Comparison of ENCODE assay signal across 20 cellular contexts in genomic region chr4:20319785-20320184, GRCh38.
"Had no signal": no experiment of that assay in that cellular context is flagged by ENCODE, and none has a peak within 500 bp of the region (broad histone marks: within the 10 kb centered on the region; RNA-seq: fewer than 3 reads in every experiment).

No MANE protein-coding gene starts in this region.

- H3K4me1 ChIP-seq: body of pancreas, parathyroid adenoma had no signal

- H3K4me3 ChIP-seq: body of pancreas, left lung, sigmoid colon, spleen, tibial artery had no signal

- DNase-seq: activated CD4-positive, alpha-beta T cell treated with anti-CD3 and anti-CD28 coated beads for 36 hours; activated CD8-positive, alpha-beta T cell treated with anti-CD3 and anti-CD28 coated beads for 36 hours; activated naive CD4-positive, alpha-beta T cell; activated naive CD8-positive, alpha-beta T cell treated with anti-CD3 and anti-CD28 coated beads for 36 hours; activated T-cell treated with anti-CD3 and anti-CD28 coated beads, Interleukin-2, amount 50 U/mL, for 1 hour; amygdala; body of pancreas; cortex of kidney; effector CD4-positive, alpha-beta T cell; hippocampal formation; left lung; sigmoid colon; spleen; stimulated activated CD4-positive, alpha-beta T cell treated with anti-CD3 and anti-CD28 coated beads, Interleukin-4, amount 100 ng/mL, for 4 hours; tibial artery had no signal

- H3K36me3 Mint-ChIP-seq: activated naive CD8-positive, alpha-beta T cell treated with anti-CD3 and anti-CD28 coated beads for 36 hours; stimulated activated memory B cell treated with anti-CD40 and anti-IgM and Interleukin-4, amounts not matched to agents 10 μg/mL and 1 μg/mL and 100 μg/mL, for 72 hours had no signal

- H3K27ac Mint-ChIP-seq: activated CD4-positive, alpha-beta T cell treated with anti-CD3 and anti-CD28 coated beads for 36 hours; activated CD8-positive, alpha-beta T cell treated with anti-CD3 and anti-CD28 coated beads for 36 hours; activated naive CD8-positive, alpha-beta T cell treated with anti-CD3 and anti-CD28 coated beads for 36 hours; activated T-helper 17 cell treated with anti-CD3 and anti-CD28 coated beads, Interleukin-2, amount 50 U/mL, for 72 hours; stimulated activated memory B cell treated with anti-CD40 and anti-IgM and Interleukin-4, amounts not matched to agents 10 μg/mL and 1 μg/mL and 100 μg/mL, for 72 hours; T-helper 2 cell treated with Interferon-gamma antibody and Interleukin-4, amounts not matched to agents 5 μg/mL and 100 μg/mL, for 36 hours had no signal

- H3K4me1 Mint-ChIP-seq: activated CD4-positive, alpha-beta T cell treated with anti-CD3 and anti-CD28 coated beads for 36 hours; activated naive CD8-positive, alpha-beta T cell treated with anti-CD3 and anti-CD28 coated beads for 36 hours; activated T-helper 17 cell treated with anti-CD3 and anti-CD28 coated beads, Interleukin-2, amount 50 U/mL, for 72 hours; stimulated activated memory B cell treated with anti-CD40 and anti-IgM and Interleukin-4, amounts not matched to agents 10 μg/mL and 1 μg/mL and 100 μg/mL, for 72 hours had no signal

- H3K36me3 ChIP-seq: esophagus muscularis mucosa, left lung, sigmoid colon, spleen, tibial artery had no signal

- H3K9me3 Mint-ChIP-seq: activated CD8-positive, alpha-beta T cell treated with anti-CD3 and anti-CD28 coated beads for 36 hours; activated naive CD8-positive, alpha-beta T cell treated with anti-CD3 and anti-CD28 coated beads for 36 hours; T-helper 2 cell treated with Interferon-gamma antibody and Interleukin-4, amounts not matched to agents 5 μg/mL and 100 μg/mL, for 36 hours had no signal

- ATAC-seq: activated CD4-positive, alpha-beta T cell treated with anti-CD3 and anti-CD28 coated beads for 36 hours; activated CD8-positive, alpha-beta T cell treated with anti-CD3 and anti-CD28 coated beads for 36 hours; activated T-helper 17 cell treated with anti-CD3 and anti-CD28 coated beads, Interleukin-2, amount 50 U/mL, for 72 hours; body of pancreas; left lung; stimulated activated memory B cell treated with anti-CD40 and anti-IgM and Interleukin-4, amounts not matched to agents 10 μg/mL and 1 μg/mL and 100 μg/mL, for 72 hours had no signal

- H2AFZ ChIP-seq: parathyroid adenoma had no signal

- H3K9ac ChIP-seq: parathyroid adenoma had no signal

- H3K79me2 ChIP-seq: parathyroid adenoma had no signal

- H3K27me3 Mint-ChIP-seq: activated CD4-positive, alpha-beta T cell treated with anti-CD3 and anti-CD28 coated beads for 36 hours; activated CD8-positive, alpha-beta T cell treated with anti-CD3 and anti-CD28 coated beads for 36 hours; activated naive CD8-positive, alpha-beta T cell treated with anti-CD3 and anti-CD28 coated beads for 36 hours; stimulated activated memory B cell treated with anti-CD40 and anti-IgM and Interleukin-4, amounts not matched to agents 10 μg/mL and 1 μg/mL and 100 μg/mL, for 72 hours had no signal

- H3K27me3 ChIP-seq: body of pancreas, esophagus muscularis mucosa, left lung, sigmoid colon, spleen, tibial artery had no signal

- H3K4me3 Mint-ChIP-seq: activated CD4-positive, alpha-beta T cell treated with anti-CD3 and anti-CD28 coated beads for 36 hours; activated CD8-positive, alpha-beta T cell treated with anti-CD3 and anti-CD28 coated beads for 36 hours; activated naive CD8-positive, alpha-beta T cell treated with anti-CD3 and anti-CD28 coated beads for 36 hours; activated T-helper 17 cell treated with anti-CD3 and anti-CD28 coated beads, Interleukin-2, amount 50 U/mL, for 72 hours; stimulated activated memory B cell treated with anti-CD40 and anti-IgM and Interleukin-4, amounts not matched to agents 10 μg/mL and 1 μg/mL and 100 μg/mL, for 72 hours; T-helper 2 cell treated with Interferon-gamma antibody and Interleukin-4, amounts not matched to agents 5 μg/mL and 100 μg/mL, for 36 hours had no signal

- H3K27ac ChIP-seq: body of pancreas, left lung, parathyroid adenoma, sigmoid colon, spleen, tibial artery had no signal
